21 cellular contexts compared by ENCODE assay signal in the genomic region with DNA sequence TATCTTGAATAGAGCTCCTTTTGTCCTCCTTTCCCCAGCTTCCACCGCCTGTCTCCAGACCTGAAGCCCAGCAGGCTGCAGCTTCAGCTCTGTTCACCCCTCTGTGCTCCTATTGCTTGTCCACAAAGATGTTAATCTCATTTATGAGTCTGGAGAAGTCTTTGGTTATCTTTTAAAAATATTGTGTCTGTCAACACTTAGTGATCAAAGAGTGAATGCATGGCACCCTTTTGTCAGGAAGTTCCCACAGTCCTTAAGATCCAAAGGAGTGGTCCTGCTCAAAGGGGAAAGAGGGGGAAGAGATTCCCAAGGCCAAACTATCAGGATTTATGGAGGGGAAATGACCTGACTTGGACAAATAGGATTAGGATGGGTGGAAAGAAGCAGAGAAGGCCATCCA.
"Had no signal": no experiment of that assay in that cellular context is flagged by ENCODE, and none has a peak within 500 bp of the region (broad histone marks: within the 10 kb centered on the region; RNA-seq: fewer than 3 reads in every experiment).

No MANE protein-coding gene starts in this region.

- H3K4me1 ChIP-seq: sigmoid colon had no signal

- H3K4me1 Mint-ChIP-seq: activated B cell treated with CpG ODN at 0.5 μM for 24 hours; activated T-helper 17 cell treated with anti-CD3 and anti-CD28 coated beads, Interleukin-2, amount 50 U/mL, for 72 hours had no signal

- H3K4me3 ChIP-seq: sigmoid colon, upper lobe of left lung had no signal

- H3K9me3 Mint-ChIP-seq: activated B cell treated with CpG ODN at 0.5 μM for 24 hours; activated T-cell treated with anti-CD3 and anti-CD28 coated beads, Interleukin-2, amount 50 U/mL, for 24 hours; activated T-helper 17 cell treated with anti-CD3 and anti-CD28 coated beads, Interleukin-2, amount 50 U/mL, for 72 hours; naive B cell had no signal

- ATAC-seq: activated CD4-positive, alpha-beta T cell treated with anti-CD3 and anti-CD28 coated beads for 36 hours; activated T-helper 17 cell treated with anti-CD3 and anti-CD28 coated beads, Interleukin-2, amount 50 U/mL, for 72 hours; esophagus mucosa had no signal

- H3K36me3 ChIP-seq: sigmoid colon, upper lobe of left lung had no signal

- H3K27ac Mint-ChIP-seq: activated B cell treated with CpG ODN at 0.5 μM for 24 hours; activated CD4-positive, alpha-beta T cell treated with anti-CD3 and anti-CD28 coated beads for 36 hours; activated naive CD8-positive, alpha-beta T cell; activated T-cell treated with anti-CD3 and anti-CD28 coated beads, Interleukin-2, amount 50 U/mL, for 24 hours; activated T-helper 17 cell treated with anti-CD3 and anti-CD28 coated beads, Interleukin-2, amount 50 U/mL, for 72 hours; progenitor cell of endocrine pancreas had no signal

- H3K27me3 Mint-ChIP-seq: activated CD4-positive, alpha-beta T cell treated with anti-CD3 and anti-CD28 coated beads for 36 hours; activated naive CD8-positive, alpha-beta T cell; activated T-cell treated with anti-CD3 and anti-CD28 coated beads, Interleukin-2, amount 50 U/mL, for 24 hours; activated T-helper 17 cell treated with anti-CD3 and anti-CD28 coated beads, Interleukin-2, amount 50 U/mL, for 72 hours had no signal

- H3K4me3 Mint-ChIP-seq: activated B cell treated with CpG ODN at 0.5 μM for 24 hours; activated CD4-positive, alpha-beta T cell treated with anti-CD3 and anti-CD28 coated beads for 36 hours; activated naive CD8-positive, alpha-beta T cell; activated T-cell treated with anti-CD3 and anti-CD28 coated beads, Interleukin-2, amount 50 U/mL, for 24 hours; activated T-helper 17 cell treated with anti-CD3 and anti-CD28 coated beads, Interleukin-2, amount 50 U/mL, for 72 hours; naive B cell had no signal

- DNase-seq: activated B cell treated with CpG ODN at 0.5 μM for 24 hours; activated CD4-positive, alpha-beta T cell treated with anti-CD3 and anti-CD28 coated beads for 36 hours; activated CD4-positive, alpha-beta T cell treated with anti-CD3 and anti-CD28 coated beads, Interleukin-2, amount 50 U/mL, for 4 hours; activated CD8-positive, alpha-beta memory T cell treated with anti-CD3 and anti-CD28 coated beads for 24 hours; activated CD8-positive, alpha-beta memory T cell treated with anti-CD3 and anti-CD28 coated beads, Interleukin-2, amount 50 U/mL, for 4 hours; activated T-cell treated with anti-CD3 and anti-CD28 coated beads, Interleukin-2, amount 50 U/mL, for 24 hours; central memory CD4-positive, alpha-beta T cell; effector memory CD4-positive, alpha-beta T cell; glutamatergic neuron; hippocampal formation; naive B cell; retina; sigmoid colon; stimulated activated CD4-positive, alpha-beta T cell treated with anti-CD3 and anti-CD28 coated beads, Interleukin-4, amount 100 ng/mL, for 1 hour; stimulated activated naive CD4-positive, alpha-beta T cell; T-helper 9 cell; upper lobe of left lung had no signal

- H3K36me3 Mint-ChIP-seq: activated naive CD8-positive, alpha-beta T cell; naive B cell had no signal

- H3K9me3 ChIP-seq: sigmoid colon, upper lobe of left lung had no signal

- H3K27ac ChIP-seq: sigmoid colon, upper lobe of left lung had no signal

- H3K27me3 ChIP-seq: sigmoid colon, upper lobe of left lung had no signal
